Comparison of ENCODE assay signal across 19 cellular contexts in genomic region chr15:63729115-63729884, GRCh38.
A peak's percentile ranks its signal among the peaks of the same experiment; 100 is the strongest.
DNase-seq lines count a peak whose midpoint lies in the region; ATAC-seq and TF ChIP-seq lines count a peak whose summit lies in the region.
"Had no signal": no experiment of that assay in that cellular context is flagged by ENCODE, and none has a peak within 500 bp of the region (broad histone marks: within the 10 kb centered on the region; RNA-seq: fewer than 3 reads in every experiment).

No MANE protein-coding gene starts in this region.

- peaks cover 100% of the 10 kb centered on the region for H3K36me3 Mint-ChIP-seq in stimulated activated effector memory CD8-positive, alpha-beta T cell treated with anti-CD3 and anti-CD28 coated beads, Interleukin-12 subunit alpha, Interleukin-12 subunit beta, amount 100 ng/mL, for 72 hours

- no peaks in the 10 kb centered on the region for H3K9me3 ChIP-seq in colonic mucosa
- H3K9me3 ChIP-seq in gastrocnemius medialis, result no peaks in the 10 kb centered on the region
- H3K9me3 ChIP-seq: ascending aorta, heart left ventricle, ovary had no signal

- no peaks in the 10 kb centered on the region for H3K9me3 Mint-ChIP-seq in stimulated activated effector memory CD8-positive, alpha-beta T cell treated with anti-CD3 and anti-CD28 coated beads, Interleukin-12 subunit alpha, Interleukin-12 subunit beta, amount 100 ng/mL, for 72 hours
- H3K9me3 Mint-ChIP-seq: dendritic cell treated with granulocyte-macrophage colony-stimulating factor and Interleukin-4, amounts not matched to agents 40 ng/mL and 50 ng/mL, for 4 days; HFFc6 had no signal

- no peaks in the 10 kb centered on the region for H3K4me1 ChIP-seq in colonic mucosa
- peaks cover 0 to 19% of the 10 kb centered on the region in 2 donors for H3K4me1 ChIP-seq in gastrocnemius medialis
- H3K4me1 ChIP-seq: ascending aorta had no signal

- peak; percentile 34 for ATAC-seq in stimulated activated effector memory CD8-positive, alpha-beta T cell treated with anti-CD3 and anti-CD28 coated beads, Interleukin-12 subunit alpha, Interleukin-12 subunit beta, amount 100 ng/mL, for 72 hours
- ATAC-seq in gastrocnemius medialis, result no peak
- ATAC-seq: esophagus mucosa, heart left ventricle had no signal

- H3K27ac ChIP-seq in colonic mucosa (peak overlapping the region; percentile 28), gastrocnemius medialis (peak overlapping the region in 2 of 4 donors; percentile 44 to 62)
- H3K27ac ChIP-seq: ascending aorta, heart left ventricle, ovary had no signal

- in situ Hi-C loops in gastrocnemius medialis (cut with MboI; ENCODE audit: low sequenced_read_pairs in 4 of 4), result no loop called here

- H3K4me1 Mint-ChIP-seq in stimulated activated effector memory CD8-positive, alpha-beta T cell treated with anti-CD3 and anti-CD28 coated beads, Interleukin-12 subunit alpha, Interleukin-12 subunit beta, amount 100 ng/mL, for 72 hours, result peaks cover 6% of the 10 kb centered on the region

- DNase-seq in activated CD4-positive, alpha-beta T cell treated with anti-CD3 and anti-CD28 coated beads for 48 hours, result peak; percentile 48
- no peak for DNase-seq in activated CD4-positive, alpha-beta T cell treated with anti-CD3 and anti-CD28 coated beads, Interleukin-2, amount 50 U/mL, for 1 hour
- peak; percentile 17 to 32 for DNase-seq in activated CD4-positive, alpha-beta T cell treated with anti-CD3 and anti-CD28 coated beads, Interleukin-2, amount 50 U/mL, for 48 hours
- DNase-seq in colonic mucosa (peak; percentile 49), GM19240 (ENCODE audit: insufficient read length, low spot score) (no peak), AG20443 (ENCODE audit: low spot score) (no peak), gastrocnemius medialis (no peak)
- DNase-seq in stimulated activated effector memory CD8-positive, alpha-beta T cell treated with anti-CD3 and anti-CD28 coated beads, Interleukin-12 subunit alpha, Interleukin-12 subunit beta, amount 100 ng/mL, for 72 hours (ENCODE audit: low spot score in 2 of 2), result no peak
- DNase-seq: ACHN, GDM1, heart left ventricle, HFFc6, Karpas-422, NCI-H446, ovary, substantia nigra had no signal

- peak overlapping the region; percentile 60 for H3K27ac Mint-ChIP-seq in stimulated activated effector memory CD8-positive, alpha-beta T cell treated with anti-CD3 and anti-CD28 coated beads, Interleukin-12 subunit alpha, Interleukin-12 subunit beta, amount 100 ng/mL, for 72 hours
- H3K27ac Mint-ChIP-seq: dendritic cell treated with granulocyte-macrophage colony-stimulating factor and Interleukin-4, amounts not matched to agents 40 ng/mL and 50 ng/mL, for 4 days; HFFc6 had no signal

- no peak for TF ChIP-seq POLR2A in gastrocnemius medialis (IDR thresholded peaks at IDR 0.05)

- intact Hi-C loops in colonic mucosa (cut with DNase I) (no loop called here), gastrocnemius medialis (cut with DNase I; ENCODE audit: low total_unique reads) (no loop called here)

- H3K27me3 ChIP-seq in colonic mucosa (no peaks in the 10 kb centered on the region), gastrocnemius medialis (no peaks in the 10 kb centered on the region)
- H3K27me3 ChIP-seq: ascending aorta, heart left ventricle, ovary had no signal

- no peak overlapping the region for H3K4me3 ChIP-seq in colonic mucosa
- no peak overlapping the region for H3K4me3 ChIP-seq in gastrocnemius medialis
- H3K4me3 ChIP-seq: ascending aorta, heart left ventricle, ovary had no signal

- H3K4me3 Mint-ChIP-seq in stimulated activated effector memory CD8-positive, alpha-beta T cell treated with anti-CD3 and anti-CD28 coated beads, Interleukin-12 subunit alpha, Interleukin-12 subunit beta, amount 100 ng/mL, for 72 hours, result no peak overlapping the region
- H3K4me3 Mint-ChIP-seq: dendritic cell treated with granulocyte-macrophage colony-stimulating factor and Interleukin-4, amounts not matched to agents 40 ng/mL and 50 ng/mL, for 4 days; HFFc6 had no signal

- TF ChIP-seq CTCF in colonic mucosa (IDR thresholded peaks at IDR 0.05) (no peak), gastrocnemius medialis (IDR thresholded peaks at IDR 0.05 in 4 of 5, conservative IDR thresholded peaks at IDR 0.05 in 1 of 5) (no peak)

- H3K36me3 ChIP-seq in colonic mucosa (no peaks in the 10 kb centered on the region), gastrocnemius medialis (peaks cover 0 to 85% of the 10 kb centered on the region in 2 donors)
- H3K36me3 ChIP-seq: ovary had no signal

- no peak overlapping the region for H3K9ac ChIP-seq in colonic mucosa (ENCODE audit: low read depth in 2 of 2, low read length in 2 of 2)

Comparison
In these comparisons a context has a peak if more than half of its experiments do, and no peak if none do; other contexts are left out.
1. DNase-seq: peak in activated CD4-positive, alpha-beta T cell treated with anti-CD3 and anti-CD28 coated beads for 48 hours (single experiment), activated CD4-positive, alpha-beta T cell treated with anti-CD3 and anti-CD28 coated beads, Interleukin-2, amount 50 U/mL, for 48 hours (2 of 2) and colonic mucosa (single experiment); none in activated CD4-positive, alpha-beta T cell treated with anti-CD3 and anti-CD28 coated beads, Interleukin-2, amount 50 U/mL, for 1 hour (single experiment), stimulated activated effector memory CD8-positive, alpha-beta T cell treated with anti-CD3 and anti-CD28 coated beads, Interleukin-12 subunit alpha, Interleukin-12 subunit beta, amount 100 ng/mL, for 72 hours (0 of 2), GM19240 (single experiment), AG20443 (single experiment) and gastrocnemius medialis (0 of 2).